1 cellular context compared by ENCODE assay signal in genomic region chrX:46255066-46255465, GRCh38.
TF ChIP-seq lines count a peak whose summit lies in the region.

No MANE protein-coding gene starts in this region.

TF ChIP-seq in GM23338, 12 proteins besides CTCF, POLR2A, EP300 and RAD21 (continued from another document):
- no peak for TF ChIP-seq ZNF462 (CRISPR knock-in tag; IDR thresholded peaks at IDR 0.05)
- no peak for TF ChIP-seq CREB1 (CRISPR knock-in tag; IDR thresholded peaks at IDR 0.05; ENCODE audit: low read depth)
- TF ChIP-seq STAT1 (IDR thresholded peaks at IDR 0.05; ENCODE audit: unreplicated experiment) = no peak
- no peak for TF ChIP-seq REST (IDR thresholded peaks at IDR 0.05; ENCODE audit: unreplicated experiment)
- no peak for TF ChIP-seq NANOG (IDR thresholded peaks at IDR 0.05; ENCODE audit: borderline replicate concordance)
- TF ChIP-seq, protein P1, sequence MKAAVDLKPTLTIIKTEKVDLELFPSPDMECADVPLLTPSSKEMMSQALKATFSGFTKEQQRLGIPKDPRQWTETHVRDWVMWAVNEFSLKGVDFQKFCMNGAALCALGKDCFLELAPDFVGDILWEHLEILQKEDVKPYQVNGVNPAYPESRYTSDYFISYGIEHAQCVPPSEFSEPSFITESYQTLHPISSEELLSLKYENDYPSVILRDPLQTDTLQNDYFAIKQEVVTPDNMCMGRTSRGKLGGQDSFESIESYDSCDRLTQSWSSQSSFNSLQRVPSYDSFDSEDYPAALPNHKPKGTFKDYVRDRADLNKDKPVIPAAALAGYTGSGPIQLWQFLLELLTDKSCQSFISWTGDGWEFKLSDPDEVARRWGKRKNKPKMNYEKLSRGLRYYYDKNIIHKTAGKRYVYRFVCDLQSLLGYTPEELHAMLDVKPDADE (IDR thresholded peaks at IDR 0.05) = no peak
- no peak for TF ChIP-seq EZH2 (IDR thresholded peaks at IDR 0.05; ENCODE audit: low read depth, unreplicated experiment)
- no peak for TF ChIP-seq ZNF114 (CRISPR knock-in tag; IDR thresholded peaks at IDR 0.05)
- TF ChIP-seq JUNB (IDR thresholded peaks at IDR 0.05; ENCODE audit: unreplicated experiment) = no peak
- TF ChIP-seq EZH2phosphoT487 (IDR thresholded peaks at IDR 0.05; ENCODE audit: unreplicated experiment) = no peak
- TF ChIP-seq POLR2AphosphoS5 (IDR thresholded peaks at IDR 0.05; ENCODE audit: low read depth) = no peak
